15 cellular contexts compared by ENCODE assay signal in the genomic region with DNA sequence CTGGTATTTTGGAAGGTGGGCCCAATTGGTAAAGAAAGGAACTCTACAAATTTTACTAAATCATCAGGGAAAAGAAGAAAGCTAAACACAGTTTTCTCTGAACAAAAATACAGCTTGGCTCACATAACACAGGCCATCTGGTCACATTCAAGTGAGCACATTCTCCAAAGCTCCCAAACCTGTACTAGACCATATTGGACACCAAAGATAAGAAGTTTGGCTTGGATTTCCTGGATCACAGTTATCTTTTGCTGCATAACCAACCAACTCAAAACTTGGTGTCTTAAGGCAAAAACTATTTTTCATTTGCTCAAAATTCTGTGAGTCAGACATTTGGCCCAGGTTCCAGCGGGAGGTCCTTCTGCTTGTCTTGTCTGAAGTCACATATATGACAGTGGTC.
DNase-seq lines count a peak whose midpoint lies in the region; ATAC-seq and TF ChIP-seq lines count a peak whose summit lies in the region.
"Had no signal": no experiment of that assay in that cellular context is flagged by ENCODE, and none has a peak within 500 bp of the region (broad histone marks: within the 10 kb centered on the region; RNA-seq: fewer than 3 reads in every experiment).

No MANE protein-coding gene starts in this region.

- intact Hi-C loops in Right ventricle myocardium inferior (cut with DNase I) (no loop called here), cardiac septum (cut with DNase I) (no loop called here), left ventricle myocardium inferior (cut with micrococcal nuclease) (no loop called here)

- peak; percentile 79 for ATAC-seq in Right ventricle myocardium inferior
- ATAC-seq in HG02981 (IDR thresholded peaks at IDR 0.05; ENCODE audit: unreplicated experiment) = no peak
- ATAC-seq: GM12878 had no signal

- in situ Hi-C loops in brain microvascular endothelial cell (cut with HindIII; ENCODE audit: low pct_ligation_motif_present, low sequenced_read_pairs) = no loop called here

- no peaks in the 10 kb centered on the region for H3K36me3 ChIP-seq in left ventricle myocardium inferior
- H3K36me3 ChIP-seq in brain microvascular endothelial cell (replicated peaks) = no peaks in the 10 kb centered on the region
- H3K36me3 ChIP-seq: BLaER1, HAP-1 had no signal

- no peak for TF ChIP-seq CTCF in left ventricle myocardium inferior (IDR thresholded peaks at IDR 0.05; ENCODE audit: borderline replicate concordance)
- TF ChIP-seq CTCF in brain microvascular endothelial cell (IDR thresholded peaks at IDR 0.05; ENCODE audit: low read depth, low read length, missing control alignments) = no peak

- DNase-seq in Right ventricle myocardium inferior (ENCODE audit: missing footprints) (no peak), cardiac septum (ENCODE audit: low spot score) (no peak), left ventricle myocardium inferior (no peak), middle frontal gyrus (ENCODE audit: extremely low spot score, low spot score) (peak; percentile 27), cerebellum (ENCODE audit: low spot score) (no peak), brain microvascular endothelial cell (no peak)
- DNase-seq: 8988T; AML-193; Caco-2; CD8-positive, alpha-beta memory T cell; DMS79 had no signal

- H3K27ac ChIP-seq in left ventricle myocardium inferior (replicated peaks) = peak overlapping the region; percentile 33
- no peak overlapping the region for H3K27ac ChIP-seq in brain microvascular endothelial cell
- H3K27ac ChIP-seq: BLaER1 had no signal

- H3K27me3 ChIP-seq in left ventricle myocardium inferior (ENCODE audit: low read depth) (no peaks in the 10 kb centered on the region), brain microvascular endothelial cell (replicated peaks) (no peaks in the 10 kb centered on the region)
- H3K27me3 ChIP-seq: BLaER1 had no signal

- H3K9me3 ChIP-seq in left ventricle myocardium inferior (replicated peaks) = peaks cover 10% of the 10 kb centered on the region
- H3K9me3 ChIP-seq: BLaER1, HAP-1 had no signal

- H3K4me3 ChIP-seq in left ventricle myocardium inferior (no peak overlapping the region), brain microvascular endothelial cell (ENCODE audit: low read depth, low read length) (no peak overlapping the region)
- H3K4me3 ChIP-seq: BLaER1, GM12878, HAP-1 had no signal

- no peaks in the 10 kb centered on the region for H3K4me1 ChIP-seq in left ventricle myocardium inferior
- H3K4me1 ChIP-seq: Caco-2, HAP-1 had no signal
